ENCODE assay signal across 22 cellular contexts in genomic region chr15:65782096-65782495, GRCh38. TPM values are rescaled to one million over a fixed set of nuclear protein-coding genes. Genes with fewer than 3 reads are reported as not detected.
DNase-seq lines count a peak whose midpoint lies in the region; ATAC-seq, FAIRE-seq and TF ChIP-seq lines count a peak whose summit lies in the region.
"Had no signal": no experiment of that assay in that cellular context is flagged by ENCODE, and none has a peak within 500 bp of the region (broad histone marks: within the 10 kb centered on the region; RNA-seq: fewer than 3 reads in every experiment).

No MANE protein-coding gene starts in this region.

- no peak overlapping the region for H3K27ac ChIP-seq in HEK293 (ENCODE audit: extremely low read depth, low read depth, low read length)
- H3K27ac ChIP-seq in K562 (ENCODE audit: extremely low read depth, low read depth, low read length) = no peak overlapping the region; the same call in 1 of the 3 replicates
- H3K27ac ChIP-seq in gastrocnemius medialis = no peak overlapping the region
- H3K27ac ChIP-seq: 22Rv1, BLaER1, C4-2B, GM23248 had no signal

- H3K9me3 Mint-ChIP-seq in activated CD4-positive, alpha-beta T cell treated with anti-CD3 and anti-CD28 coated beads, Interleukin-2, amount 10 ng/mL, durations not matched to agents 24 days and 14 days = no peaks in the 10 kb centered on the region
- H3K9me3 Mint-ChIP-seq: CD4-positive, CD25-positive, alpha-beta regulatory T cell; CD8-positive, alpha-beta T cell had no signal

- BruUV-seq in K562 (replicated peaks; lab: Mats Ljungman, UMichigan) = no TSS peak

- WGBS in K562 (ENCODE audit: insufficient coverage, low coverage, missing lambda C conversion rate) = 29% methylated on average over 5 of the region's 5 CpGs

- TF ChIP-seq EP300 in K562 (IDR thresholded peaks at IDR 0.05; ENCODE audit: low read length) = no peak

- POLR2A ChIA-PET in HEK293 (lab: Yijun Ruan, JAX) (no interaction called here), K562 (lab: Yijun Ruan, JAX) (interaction anchor here (0.6 to 1.5 kb wide), 2 partner anchors 10 to 50 kb away, joined by 3 to 18 read pairs; partner anchors contain the start of gene DENND4A)

- CTCF ChIA-PET in HEK293 (lab: Yijun Ruan, JAX) (interaction anchor here (1.2 kb wide), 1 partner anchor 15 kb away, joined by 7 read pairs; no protein-coding TSS in a partner anchor), K562 (lab: Yijun Ruan, JAX; ENCODE audit: low intra/inter-chr PET ratio) (no interaction called here)

- H3K27ac Mint-ChIP-seq in activated CD4-positive, alpha-beta T cell treated with anti-CD3 and anti-CD28 coated beads, Interleukin-2, amount 10 ng/mL, durations not matched to agents 24 days and 14 days = no peak overlapping the region
- H3K27ac Mint-ChIP-seq: B cell; CD4-positive, CD25-positive, alpha-beta regulatory T cell; CD8-positive, alpha-beta T cell had no signal

- no peak for FAIRE-seq in K562 (lab: Jason Lieb, UNC)
- FAIRE-seq: A204.1, GM19239, H1 had no signal

- ATAC-seq in K562 (peak; percentile 46), HG03039 (IDR thresholded peaks at IDR 0.05; ENCODE audit: unreplicated experiment) (no peak), gastrocnemius medialis (no peak)
- ATAC-seq: CD8-positive, alpha-beta T cell had no signal

- peak; percentile 55 for DNase-seq in activated CD4-positive, alpha-beta T cell treated with anti-CD3 and anti-CD28 coated beads, Interleukin-2, amount 10 ng/mL, durations not matched to agents 24 days and 14 days
- no peak for DNase-seq in activated CD4-positive, alpha-beta T cell treated with anti-CD3 and anti-CD28 coated beads, Interleukin-2, amount 50 U/mL, for 4 hours
- no peak for DNase-seq in K562 (ENCODE audit: extremely low read depth in 1 of 4, low spot score in 3 of 4)
- no peak for DNase-seq in gastrocnemius medialis
- DNase-seq: Caco-2; CD4-positive, CD25-positive, alpha-beta regulatory T cell; CD8-positive, alpha-beta T cell; DMS153; DND-41; GF-D8; GM23248; H7; HCEC 1CT had no signal

- TF ChIP-seq CTCF in HEK293 (tag by site-specific recombination; IDR thresholded peaks at IDR 0.05) (no peak), K562 (IDR thresholded peaks at IDR 0.05 in 2 of 3, conservative IDR thresholded peaks at IDR 0.05 in 1 of 3; ENCODE audit: insufficient read depth in 2 of 3, low read depth in 1 of 3, low read length in 3 of 3) (no peak), gastrocnemius medialis (IDR thresholded peaks at IDR 0.05 in 4 of 5, conservative IDR thresholded peaks at IDR 0.05 in 1 of 5) (no peak)

- intact Hi-C loops in activated CD4-positive, alpha-beta T cell treated with anti-CD3 and anti-CD28 coated beads, Interleukin-2, amount 10 ng/mL, durations not matched to agents 24 days and 14 days (cut with micrococcal nuclease) = no loop called here
- intact Hi-C loops in K562 (cut with micrococcal nuclease) (no loop called here), gastrocnemius medialis (cut with DNase I; ENCODE audit: low total_unique reads) (no loop called here)

- peaks cover 17% of the 10 kb centered on the region for H3K36me3 Mint-ChIP-seq in activated CD4-positive, alpha-beta T cell treated with anti-CD3 and anti-CD28 coated beads, Interleukin-2, amount 10 ng/mL, durations not matched to agents 24 days and 14 days (ENCODE audit: low read depth)

- no peak overlapping the region for H2AFZ ChIP-seq in K562 (ENCODE audit: low read depth, low read length)
- H2AFZ ChIP-seq: GM23248 had no signal

- H3K4me1 ChIP-seq in HEK293 (ENCODE audit: control insufficient read depth, insufficient read depth, low read length) (peaks cover 18% of the 10 kb centered on the region; the same call in 1 of the 2 replicates), K562 (replicated peaks in 1 of 2; ENCODE audit: control insufficient read depth in 2 of 2, insufficient read depth in 2 of 2, low read length in 2 of 2) (peaks cover 13 to 38% of the 10 kb centered on the region in 2 experiments; a peak in 4 of 5 replicates), gastrocnemius medialis (peaks cover 8 to 12% of the 10 kb centered on the region in 2 donors)

- no peak for TF ChIP-seq POLR2A in K562 (conservative IDR thresholded peaks at IDR 0.05)
- no peak for TF ChIP-seq POLR2A in gastrocnemius medialis (IDR thresholded peaks at IDR 0.05)

- H3K9me3 ChIP-seq in HEK293 (ENCODE audit: control insufficient read depth, insufficient read depth, low read depth, low read length) (no peaks in the 10 kb centered on the region), K562 (replicated peaks; ENCODE audit: control insufficient read depth, insufficient read depth, low read depth, low read length) (no peaks in the 10 kb centered on the region), gastrocnemius medialis (no peaks in the 10 kb centered on the region)
- H3K9me3 ChIP-seq: BLaER1, Caco-2 had no signal

- H4K20me1 ChIP-seq in K562 (replicated peaks; ENCODE audit: control insufficient read depth, insufficient read depth, low read length) = no peaks in the 10 kb centered on the region

- peak overlapping the region; percentile 52 for H3K4me2 ChIP-seq in K562 (ENCODE audit: insufficient read depth, low read length)
- H3K4me2 ChIP-seq: BLaER1 had no signal

- no peaks in the 10 kb centered on the region for H3K9me1 ChIP-seq in K562 (ENCODE audit: control insufficient read depth, insufficient read depth, low read length)

- no peaks in the 10 kb centered on the region for H3K27me3 Mint-ChIP-seq in activated CD4-positive, alpha-beta T cell treated with anti-CD3 and anti-CD28 coated beads, Interleukin-2, amount 10 ng/mL, durations not matched to agents 24 days and 14 days
- H3K27me3 Mint-ChIP-seq: B cell; CD4-positive, CD25-positive, alpha-beta regulatory T cell had no signal

- peaks cover 90% of the 10 kb centered on the region for H3K79me2 ChIP-seq in K562 (ENCODE audit: control insufficient read depth, insufficient read depth, low read length)

- peak overlapping the region in 1 of 2 experiments; percentile 15; a peak in 2 of 4 replicates for H3K9ac ChIP-seq in K562 (ENCODE audit: insufficient read depth in 1 of 2, low read depth in 2 of 2, low read length in 2 of 2)
- H3K9ac ChIP-seq: BLaER1, GM23248 had no signal

- in situ Hi-C loops in K562 (cut with MboI) = no loop called here
- in situ Hi-C loops in gastrocnemius medialis (cut with MboI; ENCODE audit: low sequenced_read_pairs in 4 of 4) = no loop called here

- H3K4me3 Mint-ChIP-seq in activated CD4-positive, alpha-beta T cell treated with anti-CD3 and anti-CD28 coated beads, Interleukin-2, amount 10 ng/mL, durations not matched to agents 24 days and 14 days = no peak overlapping the region
- H3K4me3 Mint-ChIP-seq: B cell; CD4-positive, CD25-positive, alpha-beta regulatory T cell; CD8-positive, alpha-beta T cell had no signal

- TF ChIP-seq RAD21 in K562 (CRISPR knock-in tag; conservative IDR thresholded peaks at IDR 0.05 in 1 of 2, IDR thresholded peaks at IDR 0.05 in 1 of 2) = no peak

- H3K36me3 ChIP-seq in HEK293 (ENCODE audit: control insufficient read depth in 2 of 2, insufficient read depth in 1 of 2, low read length in 2 of 2) (peaks cover 0 to 7% of the 10 kb centered on the region in 2 experiments; a peak in 1 of 3 replicates), K562 (ENCODE audit: control insufficient read depth, insufficient read depth, low read length) (no peaks in the 10 kb centered on the region), gastrocnemius medialis (no peaks in the 10 kb centered on the region)

- H3K27me3 ChIP-seq in K562 (ENCODE audit: control insufficient read depth in 2 of 2, insufficient read depth in 2 of 2, low read length in 2 of 2) (no peaks in the 10 kb centered on the region), gastrocnemius medialis (no peaks in the 10 kb centered on the region)
- H3K27me3 ChIP-seq: BLaER1 had no signal

- H3K4me1 Mint-ChIP-seq in activated CD4-positive, alpha-beta T cell treated with anti-CD3 and anti-CD28 coated beads, Interleukin-2, amount 10 ng/mL, durations not matched to agents 24 days and 14 days = peaks cover 17% of the 10 kb centered on the region

- H3K4me3 ChIP-seq in HEK293 (ENCODE audit: low read depth, low read length) (no peak overlapping the region), K562 (no peak overlapping the region), gastrocnemius medialis (no peak overlapping the region)
- H3K4me3 ChIP-seq: BLaER1, GM23248 had no signal

TF ChIP-seq in HEK293, 187 proteins besides CTCF, POLR2A, EP300 and RAD21:
- TF ChIP-seq HOXA7 (CRISPR knock-in tag; IDR thresholded peaks at IDR 0.05; ENCODE audit: borderline replicate concordance) (no peak), ZNF664 (tag by site-specific recombination; IDR thresholded peaks at IDR 0.05) (peak; percentile 88)

TF ChIP-seq in K562, 482 proteins besides CTCF, POLR2A, EP300 and RAD21 (continues in another document):
- TF ChIP-seq ZNF589 (CRISPR knock-in tag; IDR thresholded peaks at IDR 0.05; ENCODE audit: low read depth) (no peak), CBX1 (IDR thresholded peaks at IDR 0.05; ENCODE audit: low read depth) (no peak), ZNF239 (CRISPR knock-in tag; IDR thresholded peaks at IDR 0.05) (no peak), NFIX (CRISPR knock-in tag; IDR thresholded peaks at IDR 0.05; ENCODE audit: low read depth) (no peak), RFX7 (CRISPR knock-in tag; IDR thresholded peaks at IDR 0.05) (no peak)
- TF ChIP-seq, protein P1, sequence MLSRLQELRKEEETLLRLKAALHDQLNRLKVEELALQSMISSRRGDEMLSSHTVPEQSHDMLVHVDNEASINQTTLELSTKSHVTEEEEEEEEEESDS (CRISPR knock-in tag; IDR thresholded peaks at IDR 0.05) = no peak

RNA-seq across cellular contexts. Expression of gene DENND4A, which starts 10.0 kb away (rescaled TPM):
- total RNA-seq in activated CD4-positive, alpha-beta T cell treated with anti-CD3 and anti-CD28 coated beads, Interleukin-2, amount 10 ng/mL, durations not matched to agents 24 days and 14 days = 44.2 and 48.3 TPM in 2 replicates
- total RNA-seq in K562 (2011; cell fraction: chromatin; rRNA removed; ENCODE audit: low replicate concordance) = 41.4 and 147 TPM in 2 replicates
- 17.3 and 22.5 TPM in 2 replicates for total RNA-seq in K562 (2011; cell fraction: nucleolus; rRNA removed)
- total RNA-seq in K562 (2011; cell fraction: nucleoplasm; rRNA removed) = 50.7 and 53.1 TPM in 2 replicates
- 15.1 and 21.2 TPM in 2 replicates for total RNA-seq in K562 (2014; rRNA removed)
- total RNA-seq in K562 (2014; rRNA removed; fragmentation: Illumina TruSeq; extraction: Trizol) = 28.6 and 35.5 TPM in 2 replicates
- total RNA-seq in K562 (2015; rRNA removed; fragmentation: Illumina TruSeq; extraction: Trizol) = 25.4 and 32.3 TPM in 2 replicates
- total RNA-seq in K562 (2021) = 18.3 and 19.9 TPM in 2 replicates
- 19.8 and 23.0 TPM in 2 replicates for polyA plus RNA-seq in K562 (2011; rRNA removed)
- 5.0 and 7.4 TPM in 2 replicates for polyA plus RNA-seq in K562 (2011; cell fraction: cytosol; rRNA removed)
- polyA plus RNA-seq in K562 (2011; cell fraction: nucleus; rRNA removed) = 18.4 and 23.1 TPM in 2 replicates
- polyA plus RNA-seq in K562 (2012) = 8.5 and 10.7 TPM in 2 replicates
- 14.8 and 17.0 TPM in 2 replicates for polyA plus RNA-seq in K562 (2014; fragmentation: Illumina TruSeq; extraction: Trizol)
- 1 to 10 TPM; 6.8 to 6.9 TPM for polyA plus RNA-seq in K562 (2014; fragmentation: Nextera tagmentation; extraction: Ambion mirVana)
- polyA plus RNA-seq in K562 (2014; rRNA removed) = 11.3 and 13.5 TPM in 2 replicates
- 69.4 and 70.4 TPM in 2 replicates for polyA minus RNA-seq in K562 (2011; rRNA and poly(A)+ RNA removed)
- polyA minus RNA-seq in K562 (2011; cell fraction: cytosol; rRNA and poly(A)+ RNA removed) = 12.6 and 26.8 TPM in 2 replicates
- 31.0 and 60.5 TPM in 2 replicates for polyA minus RNA-seq in K562 (2011; cell fraction: nucleus; rRNA and poly(A)+ RNA removed)
- 10 to 100 TPM; 24.4 to 46.4 (median 33.1) TPM for total RNA-seq in gastrocnemius medialis
